In the genomic region with DNA sequence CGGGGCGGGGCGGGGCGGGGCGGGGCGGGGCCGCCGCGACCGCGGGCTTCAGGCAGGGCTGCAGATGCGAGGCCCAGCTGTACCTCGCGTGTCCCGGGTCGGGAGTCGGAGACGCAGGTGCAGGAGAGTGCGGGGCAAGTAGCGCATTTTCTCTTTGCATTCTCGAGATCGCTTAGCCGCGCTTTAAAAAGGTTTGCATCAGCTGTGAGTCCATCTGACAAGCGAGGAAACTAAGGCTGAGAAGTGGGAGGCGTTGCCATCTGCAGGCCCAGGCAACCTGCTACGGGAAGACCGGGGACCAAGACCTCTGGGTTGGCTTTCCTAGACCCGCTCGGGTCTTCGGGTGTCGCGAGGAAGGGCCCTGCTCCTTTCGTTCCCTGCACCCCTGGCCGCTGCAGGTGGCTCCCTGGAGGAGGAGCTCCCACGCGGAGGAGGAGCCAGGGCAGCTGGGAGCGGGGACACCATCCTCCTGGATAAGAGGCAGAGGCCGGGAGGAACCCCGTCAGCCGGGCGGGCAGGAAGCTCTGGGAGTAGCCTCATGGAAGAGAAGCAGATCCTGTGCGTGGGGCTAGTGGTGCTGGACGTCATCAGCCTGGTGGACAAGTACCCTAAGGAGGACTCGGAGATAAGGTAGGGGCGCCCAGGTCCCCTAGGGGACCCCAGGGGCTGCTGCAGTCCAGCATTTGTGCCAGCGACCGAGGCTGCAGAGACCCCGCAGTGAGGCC, we compare ENCODE assay signal across 8 cellular contexts. TPM values are rescaled to one million over a fixed set of nuclear protein-coding genes. Genes with fewer than 3 reads are reported as not detected.
DNase-seq lines count a peak whose midpoint lies in the region; ATAC-seq and TF ChIP-seq lines count a peak whose summit lies in the region.

Gene KHK (plus strand): TSS at position 51 of the 725 bp plus-strand sequence. CDS start 488 bp downstream, at position 539.

- 6 to 7% (median 6%) methylated on average over 37 to 49 of the region's 49 CpGs for WGBS in ovary, 3 donors

- no peaks in the 10 kb centered on the region for H3K36me3 ChIP-seq in ovary

- peaks cover 4% of the 10 kb centered on the region for H3K4me1 ChIP-seq in ovary (ENCODE audit: insufficient read depth)

- H3K4me3 ChIP-seq in WI38 (ENCODE audit: low read depth, low read length) (peak within 1 kb of the TSS; percentile 51), fibroblast of villous mesenchyme (ENCODE audit: low read depth, low read length) (peak within 1 kb of the TSS; percentile 55), ovary (peak within 1 kb of the TSS; percentile 61)

- no peak for TF ChIP-seq CTCF in WI38 (IDR thresholded peaks at IDR 0.05; ENCODE audit: low read depth, low read length)
- TF ChIP-seq CTCF in fibroblast of villous mesenchyme (IDR thresholded peaks at IDR 0.05; ENCODE audit: insufficient read depth, low read depth, low read length), result no peak
- no peak for TF ChIP-seq CTCF in ovary (IDR thresholded peaks at IDR 0.05)

- peak within 1 kb of the TSS; percentile 59 to 70 for H3K27ac ChIP-seq in ovary

- H3K27me3 ChIP-seq in ovary, result no peaks in the 10 kb centered on the region

- TF ChIP-seq EP300 in Ishikawa (IDR thresholded peaks at IDR 0.05; ENCODE audit: borderline replicate concordance), result no peak
- TF ChIP-seq EP300 in ovary (IDR thresholded peaks at IDR 0.05), result no peak

- peak; percentile 12 for ATAC-seq in GM19023 (IDR thresholded peaks at IDR 0.05; ENCODE audit: unreplicated experiment)

- DNase-seq in COR-L47 (lab: John Stamatoyannopoulos, UW) (peak; percentile 65), fibroblast of villous mesenchyme (ENCODE audit: low read depth) (no peak), ovary (peak; percentile 54 to 73 (median 67)), KG1 (lab: John Stamatoyannopoulos, UW) (no peak)
- DNase-seq in activated CD4-positive, CD25-positive, alpha-beta regulatory T cell (lab: John Stamatoyannopoulos, UW), result no peak

- intact Hi-C loops in ovary (cut with DNase I), result loop anchor here (2.0 to 10.0 kb wide), 5 partner anchors 35 to 124 kb away; partner anchors contain the start of genes AGBL5 (in 2 of the 4), MAPRE3 (in 2 of the 4) and TMEM214 (in 2 of the 4)

- TF ChIP-seq RAD21 in Ishikawa (IDR thresholded peaks at IDR 0.05; ENCODE audit: low read depth), result no peak

- no peaks in the 10 kb centered on the region for H3K9me3 ChIP-seq in ovary

- TF ChIP-seq POLR2A in ovary (IDR thresholded peaks at IDR 0.05), result no peak

TF ChIP-seq in Ishikawa, 13 proteins besides CTCF, POLR2A, EP300 and RAD21:
- TF ChIP-seq MAX (IDR thresholded peaks at IDR 0.05), result peak; percentile 53; the same call in 1 of the 2 replicates
- peak; percentile 5; the same call in 1 of the 2 replicates for TF ChIP-seq TAF1 (IDR thresholded peaks at IDR 0.05; ENCODE audit: low read depth)
- no peak for TF ChIP-seq EGR1 (IDR thresholded peaks at IDR 0.05)

RNA-seq across cellular contexts. Expression of gene KHK, which starts in this region (rescaled TPM):
- total RNA-seq in fibroblast of villous mesenchyme (0.97 and 1.3 TPM in 2 replicates), ovary (10 to 100 TPM in 1 of 7 donors, 1 to 10 TPM in 6; 1.3 to 10.7 (median 8.0) TPM)
- 1 to 10 TPM; 2.7 to 3.9 TPM for polyA plus RNA-seq in ovary

Comparison
In these comparisons a context has a peak if more than half of its experiments do, and no peak if none do; other contexts are left out.
1. DNase-seq: peak in COR-L47 (single experiment) and ovary (5 of 5); none in fibroblast of villous mesenchyme (single experiment), activated CD4-positive, CD25-positive, alpha-beta regulatory T cell (0 of 4) and KG1 (single experiment).
2. Peak in every context shown above with its lines, with median percentiles within 50 percentile points of each other: H3K4me3 ChIP-seq.